1 cellular context compared by ENCODE assay signal in genomic region chr17:48612456-48612853, GRCh38.
TF ChIP-seq lines count a peak whose summit lies in the region.

No MANE protein-coding gene starts in this region.

TF ChIP-seq in GM23338, 12 proteins besides CTCF, POLR2A, EP300 and RAD21:
- TF ChIP-seq ZNF462 (CRISPR knock-in tag; IDR thresholded peaks at IDR 0.05) (no peak), EZH2phosphoT487 (IDR thresholded peaks at IDR 0.05; ENCODE audit: unreplicated experiment) (peak; percentile 58), STAT1 (IDR thresholded peaks at IDR 0.05; ENCODE audit: unreplicated experiment) (no peak), EZH2 (IDR thresholded peaks at IDR 0.05; ENCODE audit: low read depth, unreplicated experiment) (peak; percentile 100), ZNF114 (CRISPR knock-in tag; IDR thresholded peaks at IDR 0.05) (no peak)
